In genomic region chr6:140289186-140289585, GRCh38 we compare ENCODE assay signal across 5 cellular contexts.
"Had no signal": no experiment of that assay in that cellular context is flagged by ENCODE, and none has a peak within 500 bp of the region (broad histone marks: within the 10 kb centered on the region; RNA-seq: fewer than 3 reads in every experiment).

No MANE protein-coding gene starts in this region.

- H3K4me3 ChIP-seq: GM23338 had no signal

- ATAC-seq: GM23338, HepG2 had no signal

- H3K27ac ChIP-seq: HL-60 had no signal

- H3K4me2 ChIP-seq: GM23338 had no signal

- DNase-seq: H9, HCEC 1CT had no signal

- H2AFZ ChIP-seq: GM23338 had no signal
